ENCODE assay signal across 23 cellular contexts in genomic region chr16:53689636-53690035, GRCh38. TPM values are rescaled to one million over a fixed set of nuclear protein-coding genes. Genes with fewer than 3 reads are reported as not detected.
DNase-seq lines count a peak whose midpoint lies in the region; ATAC-seq and TF ChIP-seq lines count a peak whose summit lies in the region.
"Had no signal": no experiment of that assay in that cellular context is flagged by ENCODE, and none has a peak within 500 bp of the region (broad histone marks: within the 10 kb centered on the region; RNA-seq: fewer than 3 reads in every experiment).

No MANE protein-coding gene starts in this region.

- H3K4ac ChIP-seq in IMR-90 (ENCODE audit: low read depth, low read length) (no peak overlapping the region), trophoblast cell (ENCODE audit: low read depth, low read length) (no peak overlapping the region)

- in situ Hi-C loops in IMR-90 (cut with MboI; ENCODE audit: low sequenced_read_pairs): no loop called here

- H3K27ac Mint-ChIP-seq in activated naive CD8-positive, alpha-beta T cell treated with anti-CD3 and anti-CD28 coated beads for 36 hours: no peak overlapping the region
- H3K27ac Mint-ChIP-seq: CD8-positive, alpha-beta T cell; IgD-negative memory B cell had no signal

- no peak for TF ChIP-seq POLR2A in IMR-90 (IDR thresholded peaks at IDR 0.05; ENCODE audit: low read depth, low read length)

- H3K27me3 ChIP-seq in IMR-90 (ENCODE audit: control insufficient read depth, insufficient read depth, low read length) (no peaks in the 10 kb centered on the region), RWPE2 (ENCODE audit: insufficient read depth, poor library complexity, severe bottlenecking) (no peaks in the 10 kb centered on the region), trophoblast cell (ENCODE audit: insufficient read depth, low read length) (no peaks in the 10 kb centered on the region), heart right ventricle (no peaks in the 10 kb centered on the region)
- H3K27me3 ChIP-seq: MG63 had no signal

- no peak overlapping the region for H3K18ac ChIP-seq in IMR-90 (ENCODE audit: low read depth, low read length)
- no peak overlapping the region for H3K18ac ChIP-seq in trophoblast cell (ENCODE audit: low read length)

- H3K4me1 ChIP-seq in IMR-90 (ENCODE audit: control insufficient read depth, insufficient read depth, low read length): no peaks in the 10 kb centered on the region; the same call in 1 of the 2 replicates
- no peaks in the 10 kb centered on the region for H3K4me1 ChIP-seq in RWPE2 (ENCODE audit: insufficient read depth, poor library complexity, severe bottlenecking)
- H3K4me1 ChIP-seq in trophoblast cell (ENCODE audit: control insufficient read depth in 1 of 2, insufficient read depth in 2 of 2, low read length in 2 of 2): no peaks in the 10 kb centered on the region
- H3K4me1 ChIP-seq in heart right ventricle: no peaks in the 10 kb centered on the region

- no peak overlapping the region for H2BK12ac ChIP-seq in trophoblast cell (ENCODE audit: low read length)

- POLR2A ChIA-PET in IMR-90 (lab: Charles Lee; ENCODE audit: unreplicated experiment): no interaction called here

- TF ChIP-seq RAD21 in IMR-90 (IDR thresholded peaks at IDR 0.05; ENCODE audit: low read length): no peak

- H4K91ac ChIP-seq in IMR-90 (ENCODE audit: insufficient read depth, low read depth, low read length) (no peak overlapping the region), trophoblast cell (ENCODE audit: low read depth, low read length) (no peak overlapping the region)

- ATAC-seq in IMR-90 (ENCODE audit: low read depth) (no peak), RWPE2 (ENCODE audit: low read depth) (peak; percentile 73), heart right ventricle (no peak)
- ATAC-seq: CD8-positive, alpha-beta T cell had no signal

- CTCF ChIA-PET in IMR-90 (lab: Yijun Ruan, JAX): no interaction called here

- no TSS peak for BruUV-seq in IMR-90 (replicated peaks; lab: Mats Ljungman, UMichigan)

- peaks cover 2% of the 10 kb centered on the region for H3K4me1 Mint-ChIP-seq in activated naive CD8-positive, alpha-beta T cell treated with anti-CD3 and anti-CD28 coated beads for 36 hours

- H3K27ac ChIP-seq in IMR-90 (ENCODE audit: insufficient read depth, low read length): no peak overlapping the region
- no peak overlapping the region for H3K27ac ChIP-seq in RWPE2 (ENCODE audit: poor library complexity, severe bottlenecking)
- H3K27ac ChIP-seq in trophoblast cell (ENCODE audit: low read depth, low read length): no peak overlapping the region
- no peak overlapping the region for H3K27ac ChIP-seq in heart right ventricle

- H3K9me3 Mint-ChIP-seq in activated naive CD8-positive, alpha-beta T cell treated with anti-CD3 and anti-CD28 coated beads for 36 hours: peaks cover 3% of the 10 kb centered on the region

- no peak overlapping the region for H4K5ac ChIP-seq in IMR-90 (ENCODE audit: low read depth, low read length)

- no peaks in the 10 kb centered on the region for H4K20me1 ChIP-seq in IMR-90 (ENCODE audit: insufficient read depth, low read length)

- H3K79me1 ChIP-seq in IMR-90 (ENCODE audit: low read depth in 1 of 2, low read length in 2 of 2) (no peaks in the 10 kb centered on the region), trophoblast cell (ENCODE audit: low read length) (no peaks in the 10 kb centered on the region)

- H2AK5ac ChIP-seq in IMR-90 (ENCODE audit: low read depth, low read length): no peak overlapping the region
- no peak overlapping the region for H2AK5ac ChIP-seq in trophoblast cell (ENCODE audit: low read length)

- H3K36me3 ChIP-seq in IMR-90 (ENCODE audit: control insufficient read depth, insufficient read depth, low read length): peaks cover 2% of the 10 kb centered on the region; the same call in 1 of the 2 replicates
- H3K36me3 ChIP-seq in RWPE2 (ENCODE audit: low read depth): peaks cover 46% of the 10 kb centered on the region
- no peaks in the 10 kb centered on the region for H3K36me3 ChIP-seq in trophoblast cell (ENCODE audit: control insufficient read depth in 1 of 2, insufficient read depth in 2 of 2, low read length in 2 of 2)
- peaks cover 0 to 20% (median 0%) of the 10 kb centered on the region in 9 donors for H3K36me3 ChIP-seq in heart right ventricle

- WGBS in IMR-90 (ENCODE audit: extremely low coverage in 2 of 2, insufficient read length in 1 of 2), 2 experiments: no CpG with 5 or more reads among the region's 3 CpGs
- no CpG with 5 or more reads among the region's 3 CpGs for WGBS in trophoblast cell (ENCODE audit: extremely low coverage, insufficient coverage, insufficient read length)
- WGBS in heart right ventricle, 2 donors: 94 to 98% methylated on average over 3 of the region's 3 CpGs

- TF ChIP-seq CTCF in IMR-90 (conservative IDR thresholded peaks at IDR 0.05; ENCODE audit: low read depth, low read length) (no peak), RWPE2 (IDR thresholded peaks at IDR 0.05; ENCODE audit: poor library complexity, severe bottlenecking) (no peak), fibroblast of mammary gland (conservative IDR thresholded peaks at IDR 0.05; ENCODE audit: control insufficient read depth, insufficient read depth, low read depth, low read length) (no peak), heart right ventricle (IDR thresholded peaks at IDR 0.05) (no peak)

- H3K56ac ChIP-seq in IMR-90 (ENCODE audit: extremely low read depth, insufficient read depth, low read length): no peak overlapping the region

- no peak overlapping the region for H3K23ac ChIP-seq in IMR-90 (ENCODE audit: low read depth, low read length)
- no peak overlapping the region for H3K23ac ChIP-seq in trophoblast cell (ENCODE audit: low read length)

- dilution Hi-C loops in IMR-90 (cut with HindIII; ENCODE audit: low sequenced_read_pairs, unreplicated experiment): no loop called here

- no peak overlapping the region for H3K4me2 ChIP-seq in IMR-90 (ENCODE audit: low read depth, low read length)
- H3K4me2 ChIP-seq in trophoblast cell (ENCODE audit: low read length): no peak overlapping the region
- H3K4me2 ChIP-seq: SK-N-SH had no signal

- DNase-seq in ELR (ENCODE audit: low read depth): peak; percentile 39
- DNase-seq in IMR-90: peak; percentile 5
- no peak for DNase-seq in RWPE2 (ENCODE audit: low spot score)
- peak; percentile 55 for DNase-seq in fibroblast of mammary gland (ENCODE audit: low read depth)
- no peak for DNase-seq in retina
- DNase-seq in trophoblast cell: no peak
- no peak for DNase-seq in activated naive CD8-positive, alpha-beta T cell treated with anti-CD3 and anti-CD28 coated beads for 36 hours
- DNase-seq in heart right ventricle: no peak
- DNase-seq: AML-193; C1 segment of cervical spinal cord; CD8-positive, alpha-beta T cell; DMS53; GF-D8; MG63; NCI-H1417; NCI-H1694 treated with DMSO at 0.1 percent for 48 hours; NCI-H2081 treated with DMSO at 0.1 percent for 48 hours; NCI-H2171 treated with DMSO at 0.1 percent for 48 hours; NCI-H526 treated with DMSO at 0.1 percent for 48 hours; OCI-M1; SIG-M5; SK-N-SH had no signal

- H3K9me3 ChIP-seq in IMR-90 (ENCODE audit: control insufficient read depth, insufficient read depth, low read length) (no peaks in the 10 kb centered on the region), RWPE2 (ENCODE audit: severe bottlenecking) (no peaks in the 10 kb centered on the region), trophoblast cell (ENCODE audit: insufficient read depth, low read depth, low read length) (no peaks in the 10 kb centered on the region), heart right ventricle (peaks cover 0 to 8% (median 0%) of the 10 kb centered on the region in 11 donors)
- H3K9me3 ChIP-seq: MG63, SK-N-SH had no signal

- H3K36me3 Mint-ChIP-seq in activated naive CD8-positive, alpha-beta T cell treated with anti-CD3 and anti-CD28 coated beads for 36 hours: peaks cover 23% of the 10 kb centered on the region

- H4K12ac ChIP-seq in trophoblast cell (ENCODE audit: low read depth, low read length): no peak overlapping the region

- H2BK5ac ChIP-seq in IMR-90 (ENCODE audit: low read depth, low read length, poor library complexity, severe bottlenecking) (no peak overlapping the region), trophoblast cell (ENCODE audit: low read depth, low read length, poor library complexity) (no peak overlapping the region)

- H2AFZ ChIP-seq in IMR-90 (replicated peaks; ENCODE audit: low read length, poor library complexity): no peak overlapping the region
- H2AFZ ChIP-seq in trophoblast cell (ENCODE audit: insufficient read depth, low read length, poor library complexity): no peak overlapping the region

- H3K4me3 ChIP-seq in IMR-90 (ENCODE audit: insufficient read depth, low read depth, low read length) (no peak overlapping the region), RWPE2 (ENCODE audit: severe bottlenecking) (no peak overlapping the region), fibroblast of mammary gland (ENCODE audit: control insufficient read depth, low read depth, low read length) (no peak overlapping the region), trophoblast cell (ENCODE audit: low read depth, low read length) (no peak overlapping the region), heart right ventricle (no peak overlapping the region)
- H3K4me3 ChIP-seq: MG63 had no signal

- no peak overlapping the region for H2BK20ac ChIP-seq in IMR-90 (ENCODE audit: low read depth, low read length)

- H3K27me3 Mint-ChIP-seq in activated naive CD8-positive, alpha-beta T cell treated with anti-CD3 and anti-CD28 coated beads for 36 hours: no peaks in the 10 kb centered on the region
- H3K27me3 Mint-ChIP-seq: IgD-negative memory B cell had no signal

- no peaks in the 10 kb centered on the region for H3K9me1 ChIP-seq in IMR-90 (ENCODE audit: insufficient read depth, low read length)

- no peak overlapping the region for H3K14ac ChIP-seq in IMR-90 (replicated peaks; ENCODE audit: low read depth, low read length)
- H3K14ac ChIP-seq in trophoblast cell (ENCODE audit: low read length): no peak overlapping the region

- H4K8ac ChIP-seq in IMR-90 (ENCODE audit: low read depth in 2 of 2, low read length in 2 of 2) (no peak overlapping the region), trophoblast cell (ENCODE audit: low read depth, low read length) (no peak overlapping the region)

- H3K79me2 ChIP-seq in trophoblast cell (ENCODE audit: control insufficient read depth, insufficient read depth, low read length, poor library complexity): no peaks in the 10 kb centered on the region

- intact Hi-C loops in IMR-90 (cut with micrococcal nuclease): no loop called here
- intact Hi-C loops in heart right ventricle (cut with DNase I): no loop called here

- H3K9ac ChIP-seq in IMR-90 (ENCODE audit: low read depth, low read length) (no peak overlapping the region), trophoblast cell (ENCODE audit: low read length) (no peak overlapping the region)
- H3K9ac ChIP-seq: SK-N-SH had no signal

- no peak overlapping the region for H2BK120ac ChIP-seq in IMR-90 (ENCODE audit: low read depth, low read length)
- no peak overlapping the region for H2BK120ac ChIP-seq in trophoblast cell (ENCODE audit: insufficient read depth, low read length, poor library complexity)

- H3K4me3 Mint-ChIP-seq in activated naive CD8-positive, alpha-beta T cell treated with anti-CD3 and anti-CD28 coated beads for 36 hours: no peak overlapping the region
- H3K4me3 Mint-ChIP-seq: CD8-positive, alpha-beta T cell; IgD-negative memory B cell had no signal

- no peak overlapping the region for H2AK9ac ChIP-seq in IMR-90 (replicated peaks; ENCODE audit: low read depth, low read length, poor library complexity)

- H2BK15ac ChIP-seq in IMR-90 (ENCODE audit: low read depth, low read length): no peak overlapping the region

RNA-seq across cellular contexts. Expression of gene RPGRIP1L, which starts 14.0 kb away (rescaled TPM):
- total RNA-seq in IMR-90 (2012; rRNA removed) (10.4 and 18.3 TPM in 2 replicates), heart right ventricle (1 to 10 TPM; 1.6 to 3.7 (median 2.4) TPM)
- polyA plus RNA-seq in IMR-90 (2012; rRNA removed) (7.0 and 7.3 TPM in 2 replicates), heart right ventricle (1 to 10 TPM in 1 of 2 donors, under 1 TPM in 1; 0.96 to 1.2 TPM)
- polyA plus RNA-seq in IMR-90 (2012; cell fraction: cytosol; rRNA removed): 1.2 and 1.5 TPM in 2 replicates
- 1.4 and 9.8 TPM in 2 replicates for polyA plus RNA-seq in IMR-90 (2012; cell fraction: nucleus; rRNA removed; ENCODE audit: low replicate concordance)
- polyA plus RNA-seq in trophoblast cell (2013): 6.7 and 7.3 TPM in 2 replicates
- 1 to 10 TPM; 7.1 to 8.4 TPM for total RNA-seq in activated naive CD8-positive, alpha-beta T cell treated with anti-CD3 and anti-CD28 coated beads for 36 hours

RNA-seq across cellular contexts. Expression of gene FTO, which starts 14.3 kb away (rescaled TPM):
- total RNA-seq in IMR-90 (2012; rRNA removed): 121 and 132 TPM in 2 replicates
- 57.4 and 70.3 TPM in 2 replicates for polyA plus RNA-seq in IMR-90 (2012; rRNA removed)
- 23.4 and 33.2 TPM in 2 replicates for polyA plus RNA-seq in IMR-90 (2012; cell fraction: cytosol; rRNA removed)
- polyA plus RNA-seq in IMR-90 (2012; cell fraction: nucleus; rRNA removed; ENCODE audit: low replicate concordance): 7.1 and 28.7 TPM in 2 replicates
- 36.4 and 40.5 TPM in 2 replicates for polyA plus RNA-seq in trophoblast cell (2013)
- total RNA-seq in activated naive CD8-positive, alpha-beta T cell treated with anti-CD3 and anti-CD28 coated beads for 36 hours: 10 to 100 TPM; 51.1 to 52.7 TPM
- total RNA-seq in heart right ventricle: 100 to 1,000 TPM in 2 of 10 donors, 10 to 100 TPM in 8; 77.7 to 103 (median 90.7) TPM
- polyA plus RNA-seq in heart right ventricle: 10 to 100 TPM in 1 of 2 donors, 1 to 10 TPM in 1; 8.5 to 21.3 TPM

Comparison
In these comparisons a context has a peak if more than half of its experiments do, and no peak if none do; other contexts are left out.
1. DNase-seq: peak in ELR (single experiment), IMR-90 (single experiment) and fibroblast of mammary gland (single experiment); none in RWPE2 (single experiment), retina (single experiment), trophoblast cell (0 of 2), activated naive CD8-positive, alpha-beta T cell treated with anti-CD3 and anti-CD28 coated beads for 36 hours (single experiment) and heart right ventricle (0 of 2).